Comparison of ENCODE assay signal across 3 cellular contexts in genomic region chr21:15672578-15672977, GRCh38. TPM values are rescaled to one million over a fixed set of nuclear protein-coding genes. Genes with fewer than 3 reads are reported as not detected.
DNase-seq lines count a peak whose midpoint lies in the region; ATAC-seq, FAIRE-seq and TF ChIP-seq lines count a peak whose summit lies in the region.
"Not testable (repeated sequence)": the region's sequence is repeated elsewhere in the genome, so short reads cannot be mapped to it uniquely, and the experiment has no call there.

No MANE protein-coding gene starts in this region.

- H3K79me2 ChIP-seq in hepatocyte: not testable (repeated sequence)

- not testable (repeated sequence) for H3K4me1 ChIP-seq in right cardiac atrium (ENCODE audit: control insufficient read depth, insufficient read depth, low read length); hepatocyte (ENCODE audit: insufficient read depth); kidney (ENCODE audit: control insufficient read depth in 1 of 2, insufficient read depth in 1 of 2, low read depth in 1 of 2, low read length in 2 of 2)

- H3K4me3 ChIP-seq in right cardiac atrium (ENCODE audit: low read length); hepatocyte; kidney (ENCODE audit: low read length in 2 of 2): not testable (repeated sequence)

- not testable (repeated sequence) for H4K20me1 ChIP-seq in hepatocyte (ENCODE audit: insufficient read depth, poor library complexity, severe bottlenecking)

- DNase-seq in right cardiac atrium (peak in 2 of 3 donors; percentile 47 to 53), kidney (peak; percentile 54)
- DNase-seq in hepatocyte (ENCODE audit: low spot score): not testable (repeated sequence)

- H2AFZ ChIP-seq in hepatocyte: not testable (repeated sequence)

- WGBS in right cardiac atrium: 96% methylated on average over 15 of the region's 15 CpGs
- WGBS in hepatocyte (ENCODE audit: low lambda C conversion rate, missing lambda C conversion rate): 97% methylated on average over 15 of the region's 15 CpGs

- H3K27me3 ChIP-seq in right cardiac atrium (ENCODE audit: control insufficient read depth, insufficient read depth); hepatocyte: not testable (repeated sequence)

- H3K9me3 ChIP-seq in right cardiac atrium (ENCODE audit: control insufficient read depth, low read length); hepatocyte (ENCODE audit: low read depth); kidney (ENCODE audit: control insufficient read depth in 1 of 2, low read length in 2 of 2): not testable (repeated sequence)

- not testable (repeated sequence) for H3K27ac ChIP-seq in right cardiac atrium (ENCODE audit: low read length); kidney (ENCODE audit: low read depth in 2 of 2, low read length in 2 of 2)
- H3K27ac ChIP-seq in hepatocyte: peak overlapping the region; percentile 58

- not testable (repeated sequence) for H3K9me2 ChIP-seq in hepatocyte (replicated peaks; ENCODE audit: insufficient read depth)

- not testable (repeated sequence) for ATAC-seq in right cardiac atrium

- not testable (repeated sequence) for H3K9ac ChIP-seq in kidney (ENCODE audit: low read length in 2 of 2)

- not testable (repeated sequence) for FAIRE-seq in kidney (lab: Jason Lieb, UNC)

- not testable (repeated sequence) for H3K4me2 ChIP-seq in hepatocyte

- H3K36me3 ChIP-seq in hepatocyte (replicated peaks; ENCODE audit: insufficient read depth, low read depth); kidney (ENCODE audit: control insufficient read depth in 1 of 2, insufficient read depth in 2 of 2, low read length in 2 of 2): not testable (repeated sequence)

- TF ChIP-seq CTCF in hepatocyte (IDR thresholded peaks at IDR 0.05; ENCODE audit: poor library complexity); kidney (IDR thresholded peaks at IDR 0.05; ENCODE audit: borderline replicate concordance, extremely low read depth, insufficient read depth): not testable (repeated sequence)

- intact Hi-C loops in right cardiac atrium (cut with DNase I); kidney (cut with DNase I): not testable (repeated sequence)

RNA-seq across cellular contexts. Expression of gene USP25, which starts 57.2 kb away (rescaled TPM):
- total RNA-seq in right cardiac atrium: 10 to 100 TPM; 45.4 to 60.6 (median 50.1) TPM
- polyA plus RNA-seq in right cardiac atrium: 31.5 TPM
- 49.8 and 59.5 TPM in 2 replicates for total RNA-seq in hepatocyte
- polyA plus RNA-seq in hepatocyte: 18.7 and 22.2 TPM in 2 replicates
- 51.6 TPM for total RNA-seq in kidney
- 14.0 TPM for polyA plus RNA-seq in kidney (ENCODE audit: insufficient read depth, low read depth, low replicate concordance)
